Comparison of ENCODE assay signal across 1 cellular context in the genomic region with DNA sequence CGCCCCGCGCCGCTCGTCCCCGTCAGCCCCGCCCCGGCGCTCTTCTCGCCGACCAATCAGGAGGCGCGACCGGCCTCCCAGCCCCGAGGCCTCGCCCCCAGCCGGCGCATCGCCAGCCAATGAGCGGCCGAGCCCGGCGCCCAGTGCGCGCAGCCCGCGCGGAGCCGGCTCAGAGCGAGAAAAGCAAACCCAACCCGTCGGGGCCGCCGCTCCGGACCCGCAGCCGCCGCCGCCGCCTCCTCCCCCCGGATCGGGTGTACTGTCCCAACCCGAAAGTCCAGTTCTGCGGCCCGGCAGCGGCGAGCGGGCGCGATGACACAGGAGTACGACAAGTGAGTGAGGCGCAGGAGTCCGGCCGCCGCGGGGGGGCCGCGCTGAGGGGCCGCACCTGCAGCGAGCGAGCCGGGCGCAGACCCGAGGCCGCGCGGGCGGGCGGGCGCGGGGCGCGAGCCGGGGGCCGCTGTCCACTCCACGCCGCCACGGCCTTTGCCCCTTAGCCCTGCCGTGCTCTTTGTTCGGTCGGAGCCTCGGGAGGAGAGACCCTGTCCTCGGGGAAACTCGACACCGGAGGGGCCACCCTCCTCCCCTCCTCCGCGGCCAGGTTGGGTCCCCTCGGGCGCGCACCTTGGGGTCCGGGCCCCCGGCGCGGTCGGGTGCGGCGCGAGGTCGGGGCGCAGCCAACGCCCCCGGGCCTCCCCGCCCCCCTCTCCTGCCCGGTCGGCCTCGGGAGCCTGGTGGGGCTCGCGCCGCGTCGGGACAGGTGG.
TF ChIP-seq lines count a peak whose summit lies in the region.

Gene GRHL1 (plus strand): TSS at position 172 of the 764 bp plus-strand sequence. CDS start 141 bp downstream, at position 313.

TF ChIP-seq in HepG2, 621 proteins besides CTCF, POLR2A, EP300 and RAD21 (continued from another document and continues in another):
- TF ChIP-seq, protein P1, sequence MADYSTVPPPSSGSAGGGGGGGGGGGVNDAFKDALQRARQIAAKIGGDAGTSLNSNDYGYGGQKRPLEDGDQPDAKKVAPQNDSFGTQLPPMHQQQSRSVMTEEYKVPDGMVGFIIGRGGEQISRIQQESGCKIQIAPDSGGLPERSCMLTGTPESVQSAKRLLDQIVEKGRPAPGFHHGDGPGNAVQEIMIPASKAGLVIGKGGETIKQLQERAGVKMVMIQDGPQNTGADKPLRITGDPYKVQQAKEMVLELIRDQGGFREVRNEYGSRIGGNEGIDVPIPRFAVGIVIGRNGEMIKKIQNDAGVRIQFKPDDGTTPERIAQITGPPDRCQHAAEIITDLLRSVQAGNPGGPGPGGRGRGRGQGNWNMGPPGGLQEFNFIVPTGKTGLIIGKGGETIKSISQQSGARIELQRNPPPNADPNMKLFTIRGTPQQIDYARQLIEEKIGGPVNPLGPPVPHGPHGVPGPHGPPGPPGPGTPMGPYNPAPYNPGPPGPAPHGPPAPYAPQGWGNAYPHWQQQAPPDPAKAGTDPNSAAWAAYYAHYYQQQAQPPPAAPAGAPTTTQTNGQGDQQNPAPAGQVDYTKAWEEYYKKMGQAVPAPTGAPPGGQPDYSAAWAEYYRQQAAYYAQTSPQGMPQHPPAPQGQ (CRISPR knock-in tag; IDR thresholded peaks at IDR 0.05; ENCODE audit: borderline replicate concordance): no peak
- no peak for TF ChIP-seq ZNF558 (CRISPR knock-in tag; IDR thresholded peaks at IDR 0.05; ENCODE audit: borderline replicate concordance)
- 0 out of 2 replicates have a peak, but pooled peaks have one; percentile 35 for TF ChIP-seq IRX3 (CRISPR knock-in tag; IDR thresholded peaks at IDR 0.05; ENCODE audit: borderline replicate concordance, low read depth)
- no peak for TF ChIP-seq ZNF841 (CRISPR knock-in tag; IDR thresholded peaks at IDR 0.05; ENCODE audit: borderline replicate concordance)
- TF ChIP-seq ZNF251 (CRISPR knock-in tag; IDR thresholded peaks at IDR 0.05): no peak
- TF ChIP-seq, protein P2, sequence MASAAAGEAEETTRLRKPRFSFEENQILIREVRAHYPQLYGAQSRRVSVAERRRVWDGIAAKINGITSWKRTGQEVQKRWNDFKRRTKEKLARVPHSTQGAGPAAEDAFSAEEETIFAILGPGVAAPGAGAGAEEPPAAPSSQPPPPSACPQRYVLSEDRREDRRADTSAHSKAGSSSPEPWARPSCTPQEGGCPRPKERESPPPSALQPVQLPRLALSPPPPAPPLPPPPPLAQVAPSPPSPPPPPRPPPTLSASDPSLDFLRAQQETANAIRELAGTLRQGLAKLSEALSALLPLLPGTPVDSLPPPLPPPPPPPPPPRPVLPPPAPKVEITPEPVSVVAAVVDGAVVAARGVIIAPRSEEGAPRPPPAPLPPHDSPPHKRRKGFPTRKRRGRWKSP (CRISPR knock-in tag; IDR thresholded peaks at IDR 0.05): peak; percentile 69; the same call in 1 of the 2 replicates
- TF ChIP-seq ZNF160 (CRISPR knock-in tag; IDR thresholded peaks at IDR 0.05): no peak
- TF ChIP-seq, protein P3, sequence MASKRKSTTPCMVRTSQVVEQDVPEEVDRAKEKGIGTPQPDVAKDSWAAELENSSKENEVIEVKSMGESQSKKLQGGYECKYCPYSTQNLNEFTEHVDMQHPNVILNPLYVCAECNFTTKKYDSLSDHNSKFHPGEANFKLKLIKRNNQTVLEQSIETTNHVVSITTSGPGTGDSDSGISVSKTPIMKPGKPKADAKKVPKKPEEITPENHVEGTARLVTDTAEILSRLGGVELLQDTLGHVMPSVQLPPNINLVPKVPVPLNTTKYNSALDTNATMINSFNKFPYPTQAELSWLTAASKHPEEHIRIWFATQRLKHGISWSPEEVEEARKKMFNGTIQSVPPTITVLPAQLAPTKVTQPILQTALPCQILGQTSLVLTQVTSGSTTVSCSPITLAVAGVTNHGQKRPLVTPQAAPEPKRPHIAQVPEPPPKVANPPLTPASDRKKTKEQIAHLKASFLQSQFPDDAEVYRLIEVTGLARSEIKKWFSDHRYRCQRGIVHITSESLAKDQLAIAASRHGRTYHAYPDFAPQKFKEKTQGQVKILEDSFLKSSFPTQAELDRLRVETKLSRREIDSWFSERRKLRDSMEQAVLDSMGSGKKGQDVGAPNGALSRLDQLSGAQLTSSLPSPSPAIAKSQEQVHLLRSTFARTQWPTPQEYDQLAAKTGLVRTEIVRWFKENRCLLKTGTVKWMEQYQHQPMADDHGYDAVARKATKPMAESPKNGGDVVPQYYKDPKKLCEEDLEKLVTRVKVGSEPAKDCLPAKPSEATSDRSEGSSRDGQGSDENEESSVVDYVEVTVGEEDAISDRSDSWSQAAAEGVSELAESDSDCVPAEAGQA (IDR thresholded peaks at IDR 0.05; ENCODE audit: low read depth): no peak
- TF ChIP-seq, protein P3 (CRISPR knock-in tag; IDR thresholded peaks at IDR 0.05; ENCODE audit: borderline replicate concordance): 0 out of 2 replicates have a peak, but pooled peaks have one; percentile 20
- TF ChIP-seq ZNF263 (CRISPR knock-in tag; IDR thresholded peaks at IDR 0.05): peak; percentile 63; the same call in 1 of the 2 replicates
- TF ChIP-seq ZNF777 (CRISPR knock-in tag; IDR thresholded peaks at IDR 0.05): peak; percentile 98
- no peak; the same call in 1 of the 2 replicates for TF ChIP-seq PHF20 (CRISPR knock-in tag; IDR thresholded peaks at IDR 0.05)
- TF ChIP-seq TOE1 (CRISPR knock-in tag; IDR thresholded peaks at IDR 0.05): no peak
- no peak for TF ChIP-seq GTF2F1 (IDR thresholded peaks at IDR 0.05; ENCODE audit: low read length)
- TF ChIP-seq, protein P4, sequence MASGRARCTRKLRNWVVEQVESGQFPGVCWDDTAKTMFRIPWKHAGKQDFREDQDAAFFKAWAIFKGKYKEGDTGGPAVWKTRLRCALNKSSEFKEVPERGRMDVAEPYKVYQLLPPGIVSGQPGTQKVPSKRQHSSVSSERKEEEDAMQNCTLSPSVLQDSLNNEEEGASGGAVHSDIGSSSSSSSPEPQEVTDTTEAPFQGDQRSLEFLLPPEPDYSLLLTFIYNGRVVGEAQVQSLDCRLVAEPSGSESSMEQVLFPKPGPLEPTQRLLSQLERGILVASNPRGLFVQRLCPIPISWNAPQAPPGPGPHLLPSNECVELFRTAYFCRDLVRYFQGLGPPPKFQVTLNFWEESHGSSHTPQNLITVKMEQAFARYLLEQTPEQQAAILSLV (CRISPR knock-in tag; IDR thresholded peaks at IDR 0.05; ENCODE audit: borderline replicate concordance): no peak; the same call in 1 of the 2 replicates
- no peak for TF ChIP-seq KLF9 (CRISPR knock-in tag; IDR thresholded peaks at IDR 0.05; ENCODE audit: low read depth)
- peak; percentile 62 for TF ChIP-seq REPIN1 (CRISPR knock-in tag; IDR thresholded peaks at IDR 0.05; ENCODE audit: borderline replicate concordance, low read depth)
- TF ChIP-seq ZNF430 (CRISPR knock-in tag; IDR thresholded peaks at IDR 0.05): no peak
- no peak for TF ChIP-seq GLI4 (CRISPR knock-in tag; IDR thresholded peaks at IDR 0.05; ENCODE audit: borderline replicate concordance)
- TF ChIP-seq ERF (CRISPR knock-in tag; IDR thresholded peaks at IDR 0.05): no peak; the same call in 1 of the 2 replicates
- no peak for TF ChIP-seq CHCHD3 (CRISPR knock-in tag; IDR thresholded peaks at IDR 0.05)
- TF ChIP-seq, protein P5, sequence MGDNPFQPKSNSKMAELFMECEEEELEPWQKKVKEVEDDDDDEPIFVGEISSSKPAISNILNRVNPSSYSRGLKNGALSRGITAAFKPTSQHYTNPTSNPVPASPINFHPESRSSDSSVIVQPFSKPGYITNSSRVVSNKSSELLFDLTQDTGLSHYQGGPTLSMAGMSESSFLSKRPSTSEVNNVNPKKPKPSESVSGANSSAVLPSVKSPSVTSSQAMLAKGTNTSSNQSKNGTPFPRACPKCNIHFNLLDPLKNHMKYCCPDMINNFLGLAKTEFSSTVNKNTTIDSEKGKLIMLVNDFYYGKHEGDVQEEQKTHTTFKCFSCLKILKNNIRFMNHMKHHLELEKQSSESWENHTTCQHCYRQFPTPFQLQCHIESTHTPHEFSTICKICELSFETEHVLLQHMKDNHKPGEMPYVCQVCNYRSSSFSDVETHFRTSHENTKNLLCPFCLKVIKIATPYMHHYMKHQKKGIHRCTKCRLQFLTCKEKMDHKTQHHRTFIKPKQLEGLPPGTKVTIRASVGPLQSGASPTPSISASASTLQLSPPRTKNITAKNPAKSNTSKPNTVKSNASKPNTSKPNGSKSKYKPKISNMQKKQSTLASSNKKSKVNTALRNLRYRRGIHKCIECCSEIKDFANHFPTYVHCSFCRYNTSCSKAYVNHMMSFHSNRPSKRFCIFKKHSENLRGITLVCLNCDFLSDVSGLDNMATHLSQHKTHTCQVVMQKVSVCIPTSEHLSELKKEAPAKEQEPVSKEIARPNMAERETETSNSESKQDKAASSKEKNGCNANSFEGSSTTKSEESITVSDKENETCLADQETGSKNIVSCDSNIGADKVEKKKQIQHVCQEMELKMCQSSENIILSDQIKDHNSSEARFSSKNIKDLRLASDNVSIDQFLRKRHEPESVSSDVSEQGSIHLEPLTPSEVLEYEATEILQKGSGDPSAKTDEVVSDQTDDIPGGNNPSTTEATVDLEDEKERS (CRISPR knock-in tag; IDR thresholded peaks at IDR 0.05): no peak
- no peak for TF ChIP-seq MAFF (IDR thresholded peaks at IDR 0.05; ENCODE audit: low read depth, low read length)
- no peak for TF ChIP-seq RBM22 (optimal IDR thresholded peaks at IDR 0.05; ENCODE audit: low read length)
- no peak for TF ChIP-seq IKZF4 (CRISPR knock-in tag; IDR thresholded peaks at IDR 0.05; ENCODE audit: borderline replicate concordance, low read depth, not compliant biosample characterization)
- TF ChIP-seq PHF21A (CRISPR knock-in tag; IDR thresholded peaks at IDR 0.05): peak; percentile 56; the same call in 1 of the 2 replicates
- TF ChIP-seq, protein P6, sequence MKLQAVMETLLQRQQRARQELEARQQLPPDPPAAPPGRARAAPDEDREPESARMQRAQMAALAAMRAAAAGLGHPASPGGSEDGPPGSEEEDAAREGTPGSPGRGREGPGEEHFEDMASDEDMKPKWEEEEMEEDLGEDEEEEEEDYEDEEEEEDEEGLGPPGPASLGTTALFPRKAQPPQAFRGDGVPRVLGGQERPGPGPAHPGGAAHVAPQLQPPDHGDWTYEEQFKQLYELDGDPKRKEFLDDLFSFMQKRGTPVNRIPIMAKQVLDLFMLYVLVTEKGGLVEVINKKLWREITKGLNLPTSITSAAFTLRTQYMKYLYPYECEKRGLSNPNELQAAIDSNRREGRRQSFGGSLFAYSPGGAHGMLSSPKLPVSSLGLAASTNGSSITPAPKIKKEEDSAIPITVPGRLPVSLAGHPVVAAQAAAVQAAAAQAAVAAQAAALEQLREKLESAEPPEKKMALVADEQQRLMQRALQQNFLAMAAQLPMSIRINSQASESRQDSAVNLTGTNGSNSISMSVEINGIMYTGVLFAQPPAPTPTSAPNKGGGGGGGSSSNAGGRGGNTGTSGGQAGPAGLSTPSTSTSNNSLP (IDR thresholded peaks at IDR 0.05; ENCODE audit: low read depth, low read length): no peak
- no peak for TF ChIP-seq ZSCAN29 (CRISPR knock-in tag; conservative IDR thresholded peaks at IDR 0.05)
- no peak for TF ChIP-seq MED8 (CRISPR knock-in tag; IDR thresholded peaks at IDR 0.05; ENCODE audit: insufficient replicate concordance)
- TF ChIP-seq, protein P7, sequence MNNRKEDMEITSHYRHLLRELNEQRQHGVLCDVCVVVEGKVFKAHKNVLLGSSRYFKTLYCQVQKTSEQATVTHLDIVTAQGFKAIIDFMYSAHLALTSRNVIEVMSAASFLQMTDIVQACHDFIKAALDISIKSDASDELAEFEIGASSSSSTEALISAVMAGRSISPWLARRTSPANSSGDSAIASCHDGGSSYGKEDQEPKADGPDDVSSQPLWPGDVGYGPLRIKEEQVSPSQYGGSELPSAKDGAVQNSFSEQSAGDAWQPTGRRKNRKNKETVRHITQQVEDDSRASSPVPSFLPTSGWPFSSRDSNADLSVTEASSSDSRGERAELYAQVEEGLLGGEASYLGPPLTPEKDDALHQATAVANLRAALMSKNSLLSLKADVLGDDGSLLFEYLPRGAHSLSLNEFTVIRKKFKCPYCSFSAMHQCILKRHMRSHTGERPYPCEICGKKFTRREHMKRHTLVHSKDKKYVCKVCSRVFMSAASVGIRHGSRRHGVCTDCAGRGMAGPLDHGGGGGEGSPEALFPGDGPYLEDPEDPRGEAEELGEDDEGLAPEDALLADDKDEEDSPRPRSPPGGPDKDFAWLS (CRISPR knock-in tag; IDR thresholded peaks at IDR 0.05; ENCODE audit: borderline replicate concordance): no peak
- no peak for TF ChIP-seq DBP (CRISPR knock-in tag; IDR thresholded peaks at IDR 0.05; ENCODE audit: not compliant biosample characterization)
- TF ChIP-seq PREB (CRISPR knock-in tag; IDR thresholded peaks at IDR 0.05): no peak
